8 cellular contexts compared by ENCODE assay signal in the genomic region with DNA sequence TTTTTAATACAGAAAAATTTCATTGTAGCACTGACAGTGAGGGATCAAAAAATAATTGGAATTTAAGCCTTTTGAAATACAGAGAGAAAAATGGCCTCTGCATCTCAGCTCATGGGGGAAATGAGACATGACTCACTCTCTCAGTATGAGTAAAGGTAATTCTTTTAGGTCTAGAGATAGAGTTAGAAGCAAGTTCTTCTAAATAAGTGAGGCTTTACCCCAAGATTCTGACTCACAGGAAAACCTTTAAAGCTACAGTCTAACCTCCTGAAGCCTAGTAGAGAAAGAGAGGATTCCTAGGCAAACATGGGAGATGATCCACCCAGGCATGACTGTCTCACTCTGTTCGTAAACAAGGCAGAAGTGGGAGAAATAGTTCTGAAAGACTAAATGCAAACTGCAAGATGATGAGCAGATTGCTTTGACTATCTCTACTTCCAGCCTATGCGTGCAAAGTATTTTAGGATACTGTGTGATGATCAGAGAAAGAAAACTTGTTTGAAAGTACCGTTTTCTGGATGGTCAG.
A peak's percentile ranks its signal among the peaks of the same experiment; 100 is the strongest.
DNase-seq lines count a peak whose midpoint lies in the region; ATAC-seq lines count a peak whose summit lies in the region.
"Had no signal": no experiment of that assay in that cellular context is flagged by ENCODE, and none has a peak within 500 bp of the region (broad histone marks: within the 10 kb centered on the region; RNA-seq: fewer than 3 reads in every experiment).

No MANE protein-coding gene starts in this region.

- H3K4me1 ChIP-seq in SJSA1 (replicated peaks): peaks cover 10% of the 10 kb centered on the region

- H3K36me3 Mint-ChIP-seq in stimulated activated naive B cell treated with anti-CD40 and anti-IgM and Interleukin-4, amounts not matched to agents 10 μg/mL and 1 μg/mL and 100 μg/mL, for 72 hours: no peaks in the 10 kb centered on the region
- H3K36me3 Mint-ChIP-seq in immature natural killer cell: no peaks in the 10 kb centered on the region

- H3K27me3 ChIP-seq in SJSA1 (replicated peaks): no peaks in the 10 kb centered on the region

- H3K4me1 Mint-ChIP-seq in stimulated activated naive B cell treated with anti-CD40 and anti-IgM and Interleukin-4, amounts not matched to agents 10 μg/mL and 1 μg/mL and 100 μg/mL, for 72 hours: peaks cover 1 to 5% of the 10 kb centered on the region in 2 donors
- no peaks in the 10 kb centered on the region for H3K4me1 Mint-ChIP-seq in immature natural killer cell

- no peaks in the 10 kb centered on the region for H3K27me3 Mint-ChIP-seq in stimulated activated naive B cell treated with anti-CD40 and anti-IgM and Interleukin-4, amounts not matched to agents 10 μg/mL and 1 μg/mL and 100 μg/mL, for 72 hours
- no peaks in the 10 kb centered on the region for H3K27me3 Mint-ChIP-seq in immature natural killer cell (ENCODE audit: low read depth in 3 of 3)

- no peak overlapping the region for H3K4me3 ChIP-seq in SJSA1

- no peaks in the 10 kb centered on the region for H3K36me3 ChIP-seq in SJSA1

- no peaks in the 10 kb centered on the region for H3K9me3 ChIP-seq in SJSA1 (replicated peaks)

- H3K4me3 Mint-ChIP-seq in stimulated activated naive B cell treated with anti-CD40 and anti-IgM and Interleukin-4, amounts not matched to agents 10 μg/mL and 1 μg/mL and 100 μg/mL, for 72 hours: no peak overlapping the region
- no peak overlapping the region for H3K4me3 Mint-ChIP-seq in immature natural killer cell

- no peak overlapping the region for H3K27ac Mint-ChIP-seq in stimulated activated naive B cell treated with anti-CD40 and anti-IgM and Interleukin-4, amounts not matched to agents 10 μg/mL and 1 μg/mL and 100 μg/mL, for 72 hours
- no peak overlapping the region for H3K27ac Mint-ChIP-seq in immature natural killer cell

- H3K9me3 Mint-ChIP-seq in stimulated activated naive B cell treated with anti-CD40 and anti-IgM and Interleukin-4, amounts not matched to agents 10 μg/mL and 1 μg/mL and 100 μg/mL, for 72 hours: peaks cover 0 to 2% of the 10 kb centered on the region in 2 donors
- peaks cover 9 to 36% (median 16%) of the 10 kb centered on the region in 6 donors for H3K9me3 Mint-ChIP-seq in immature natural killer cell

- ATAC-seq in GM19035 (IDR thresholded peaks at IDR 0.05; ENCODE audit: unreplicated experiment) (peak; percentile 99), HG02884 (IDR thresholded peaks at IDR 0.05; ENCODE audit: unreplicated experiment) (peak; percentile 99)
- ATAC-seq in stimulated activated naive B cell treated with anti-CD40 and anti-IgM and Interleukin-4, amounts not matched to agents 10 μg/mL and 1 μg/mL and 100 μg/mL, for 72 hours (replicated peaks): peak; percentile 89 to 97

- DNase-seq in SJSA1 (ENCODE audit: low read depth in 1 of 2, low spot score in 2 of 2): peak in 1 of 2 experiments; percentile 31
- DNase-seq in stimulated activated naive B cell treated with anti-CD40 and anti-IgM and Interleukin-4, amounts not matched to agents 10 μg/mL and 1 μg/mL and 100 μg/mL, for 72 hours: no peak
- no peak for DNase-seq in NK-92 (lab: John Stamatoyannopoulos, UW; ENCODE audit: unreplicated experiment)
- DNase-seq in immature natural killer cell: no peak
- no peak for DNase-seq in NCI-H524 (lab: John Stamatoyannopoulos, UW)
- DNase-seq: occipital lobe had no signal

- 0 out of 2 replicates have a peak overlapping the region, but pooled peaks have one; percentile 29 for H3K27ac ChIP-seq in SJSA1
